Comparison of ENCODE assay signal across 8 cellular contexts in genomic region chr3:69085543-69086132, GRCh38. TPM values are rescaled to one million over a fixed set of nuclear protein-coding genes. Genes with fewer than 3 reads are reported as not detected.
A peak's percentile ranks its signal among the peaks of the same experiment; 100 is the strongest.
DNase-seq lines count a peak whose midpoint lies in the region; ATAC-seq and TF ChIP-seq lines count a peak whose summit lies in the region.

No MANE protein-coding gene starts in this region.

- H3K4me2 ChIP-seq in PC-3 (ENCODE audit: low read length): peak overlapping the region; percentile 99

- H3K9ac ChIP-seq in PC-3 (ENCODE audit: low read length) (peak overlapping the region; percentile 94), colonic mucosa (ENCODE audit: low read depth in 2 of 2, low read length in 2 of 2) (peak overlapping the region; percentile 91 to 94)

- no peaks in the 10 kb centered on the region for H3K27me3 ChIP-seq in PC-3 (ENCODE audit: low read length)
- H3K27me3 ChIP-seq in colonic mucosa: no peaks in the 10 kb centered on the region
- H3K27me3 ChIP-seq in right lobe of liver: no peaks in the 10 kb centered on the region

- peak overlapping the region; percentile 90 for H2AFZ ChIP-seq in PC-3 (ENCODE audit: low read length)

- TF ChIP-seq CTCF in PC-3 (conservative IDR thresholded peaks at IDR 0.05; ENCODE audit: low read depth, low read length) (no peak), colonic mucosa (IDR thresholded peaks at IDR 0.05) (no peak), right lobe of liver (IDR thresholded peaks at IDR 0.05) (no peak)

- peaks cover 48% of the 10 kb centered on the region for H3K79me2 ChIP-seq in PC-3 (ENCODE audit: low read length)

- no peaks in the 10 kb centered on the region for H3K9me2 ChIP-seq in PC-3 (replicated peaks; ENCODE audit: low read length)

- DNase-seq in DMS 273 (lab: John Stamatoyannopoulos, UW; ENCODE audit: unreplicated experiment) (peak; percentile 50), DMS 273 treated with DMSO at 0.1 percent for 48 hours (lab: John Stamatoyannopoulos, UW) (no peak), PC-3 (no peak), colonic mucosa (peak; percentile 53), right lobe of liver (peak; percentile 33 to 64 (median 60)), superior temporal gyrus (ENCODE audit: extremely low spot score) (peak; percentile 78), NCI-H1694 (lab: John Stamatoyannopoulos, UW) (no peak)

- H3K4me1 ChIP-seq in PC-3 (ENCODE audit: insufficient read depth, low read length) (peaks cover 48% of the 10 kb centered on the region), colonic mucosa (peaks cover 20% of the 10 kb centered on the region), right lobe of liver (peaks cover 0 to 48% (median 15%) of the 10 kb centered on the region in 4 donors)

- H3F3A ChIP-seq in PC-3 (ENCODE audit: low read length, unreplicated experiment): no peaks in the 10 kb centered on the region

- H3K4me3 ChIP-seq in PC-3 (ENCODE audit: low read length): peak overlapping the region; percentile 85
- H3K4me3 ChIP-seq in colonic mucosa: peak overlapping the region; percentile 68
- H3K4me3 ChIP-seq in right lobe of liver: peak overlapping the region; percentile 71 to 98 (median 87)

- peak; percentile 14 for ATAC-seq in PC-3
- ATAC-seq in right lobe of liver: peak; percentile 37 to 61 (median 48)
- ATAC-seq in GM18505 (IDR thresholded peaks at IDR 0.05; ENCODE audit: unreplicated experiment): no peak

- intact Hi-C loops in PC-3 (cut with micrococcal nuclease): loop anchor here (2.0 to 5.0 kb wide), 2 partner anchors 33 to 35 kb away; partner anchors contain the start of gene TMF1
- intact Hi-C loops in colonic mucosa (cut with DNase I): no loop called here
- intact Hi-C loops in right lobe of liver (cut with DNase I): no loop called here

- no peak for TF ChIP-seq POLR2A in right lobe of liver (IDR thresholded peaks at IDR 0.05)
- no peak for TF ChIP-seq POLR2A in GM18505 (IDR thresholded peaks at IDR 0.05; ENCODE audit: borderline replicate concordance, extremely low read depth, insufficient read depth, insufficient read length)

- no peaks in the 10 kb centered on the region for H3K9me3 ChIP-seq in PC-3 (ENCODE audit: low read length)
- H3K9me3 ChIP-seq in colonic mucosa: no peaks in the 10 kb centered on the region
- H3K9me3 ChIP-seq in right lobe of liver: no peaks in the 10 kb centered on the region

- CTCF ChIA-PET in PC-3 (lab: Charles Lee): no interaction called here

- H4K20me1 ChIP-seq in PC-3 (ENCODE audit: low read length): no peaks in the 10 kb centered on the region

- BruUV-seq in PC-3 (replicated peaks; lab: Mats Ljungman, UMichigan): TSS peak; percentile 97

- WGBS in right lobe of liver (ENCODE audit: insufficient coverage, low coverage, low lambda C conversion rate, missing lambda C conversion rate): under 1% methylated on average over 10 of the region's 10 CpGs

- H3K27ac ChIP-seq in PC-3 (ENCODE audit: low read length) (peak overlapping the region; percentile 99), colonic mucosa (peak overlapping the region; percentile 95), right lobe of liver (peak overlapping the region; percentile 88 to 93 (median 89))

- H3K36me3 ChIP-seq in PC-3 (ENCODE audit: low read depth, low read length) (no peaks in the 10 kb centered on the region), colonic mucosa (no peaks in the 10 kb centered on the region), right lobe of liver (no peaks in the 10 kb centered on the region)

- POLR2A ChIA-PET in PC-3 (lab: Charles Lee; ENCODE audit: unreplicated experiment): no interaction called here

RNA-seq across cellular contexts. Expression of gene ARL6IP5, which starts 0.9 kb away (rescaled TPM):
- total RNA-seq in PC-3 (2014; rRNA removed): 18.8 and 25.4 TPM in 2 replicates
- total RNA-seq in colonic mucosa: 100 to 1,000 TPM in 1 of 2 donors, 10 to 100 TPM in 1; 77.8 to 156 TPM
- 10 to 100 TPM; 25.6 to 48.8 (median 36.3) TPM for total RNA-seq in right lobe of liver

RNA-seq across cellular contexts. Expression of gene UBA3, which starts 5.5 kb away (rescaled TPM):
- total RNA-seq in PC-3 (2014; rRNA removed) (27.5 and 40.2 TPM in 2 replicates), colonic mucosa (10 to 100 TPM; 57.4 to 59.0 TPM), right lobe of liver (10 to 100 TPM; 17.2 to 27.3 (median 20.3) TPM)

RNA-seq across cellular contexts. Expression of gene TMF1, which starts 33.5 kb away (rescaled TPM):
- total RNA-seq in PC-3 (2014; rRNA removed): 6.4 and 7.2 TPM in 2 replicates
- total RNA-seq in colonic mucosa: 10 to 100 TPM; 39.0 to 60.2 TPM
- total RNA-seq in right lobe of liver: 10 to 100 TPM in 4 of 6 experiments, 1 to 10 TPM in 2; 7.9 to 15.4 (median 11.5) TPM

RNA-seq across cellular contexts. Expression of gene LMOD3, which starts 36.8 kb away (rescaled TPM):
- total RNA-seq in PC-3 (2014; rRNA removed): not detected in 2 replicates
- under 1 TPM in 1 of 2 donors, not detected in 1; 0.11 TPM for total RNA-seq in colonic mucosa
- under 1 TPM in 3 of 6 experiments, not detected in 3; 0.07 to 0.25 (median 0.13) TPM for total RNA-seq in right lobe of liver

Comparison
In these comparisons a context has a peak if more than half of its experiments do, and no peak if none do; other contexts are left out.
1. DNase-seq: peak in DMS 273 (single experiment), colonic mucosa (single experiment), right lobe of liver (3 of 3) and superior temporal gyrus (single experiment); none in DMS 273 treated with DMSO at 0.1 percent for 48 hours (single experiment), PC-3 (single experiment) and NCI-H1694 (single experiment).
2. Peak in every context shown above with its lines, with median percentiles within 50 percentile points of each other: H3K27ac ChIP-seq and H3K4me3 ChIP-seq.